Comparison of ENCODE assay signal across 11 cellular contexts in the genomic region with DNA sequence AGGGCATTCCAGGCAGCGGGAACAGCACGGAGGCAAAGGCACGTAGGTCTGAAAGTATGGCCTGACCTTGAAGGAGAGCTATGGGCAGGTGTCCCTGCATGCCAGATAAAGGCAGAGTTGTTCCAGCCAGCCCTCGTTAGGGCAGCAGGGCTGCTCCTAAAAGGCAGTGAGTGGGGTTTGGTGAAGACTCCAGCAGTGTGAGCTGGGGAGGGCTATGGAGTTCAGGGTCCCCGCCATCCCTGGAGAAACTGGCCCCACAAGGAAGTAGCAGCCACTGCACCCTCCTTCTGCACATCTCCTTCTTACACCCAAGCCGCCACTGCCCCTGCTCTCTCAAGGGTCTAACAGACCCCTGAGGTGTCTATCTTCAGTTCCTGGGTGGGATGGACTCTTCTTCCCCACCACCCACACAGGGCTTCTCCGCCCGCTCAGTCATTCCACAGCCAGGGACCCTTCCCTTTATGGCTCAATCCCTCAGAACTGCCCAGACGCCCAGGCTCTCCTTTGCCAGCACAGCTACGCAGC. TPM values are rescaled to one million over a fixed set of nuclear protein-coding genes. Genes with fewer than 3 reads are reported as not detected.
A peak's percentile ranks its signal among the peaks of the same experiment; 100 is the strongest.
DNase-seq lines count a peak whose midpoint lies in the region; ATAC-seq and TF ChIP-seq lines count a peak whose summit lies in the region.
"Had no signal": no experiment of that assay in that cellular context is flagged by ENCODE, and none has a peak within 500 bp of the region (broad histone marks: within the 10 kb centered on the region; RNA-seq: fewer than 3 reads in every experiment).

No MANE protein-coding gene starts in this region.

- no peak for ATAC-seq in GM19023 (IDR thresholded peaks at IDR 0.05; ENCODE audit: unreplicated experiment)

- no peaks in the 10 kb centered on the region for H3K27me3 ChIP-seq in CD8-positive, alpha-beta memory T cell (ENCODE audit: insufficient read depth, low read length, poor library complexity, severe bottlenecking)
- H3K27me3 ChIP-seq in Peyer's patch (no peaks in the 10 kb centered on the region), esophagus (ENCODE audit: control insufficient read depth in 1 of 2, insufficient read depth in 2 of 2, low read length in 2 of 2) (no peaks in the 10 kb centered on the region), osteoblast (ENCODE audit: insufficient read depth, low read length) (no peaks in the 10 kb centered on the region)

- TF ChIP-seq CTCF in Peyer's patch (IDR thresholded peaks at IDR 0.05): no peak
- no peak for TF ChIP-seq CTCF in osteoblast (IDR thresholded peaks at IDR 0.05; ENCODE audit: extremely low read depth, low read depth, low read length)

- H3K27me3 Mint-ChIP-seq in CD8-positive, alpha-beta memory T cell: peaks cover 0 to 7% of the 10 kb centered on the region in 2 donors

- peaks cover 74% of the 10 kb centered on the region for H3K4me1 ChIP-seq in CD8-positive, alpha-beta memory T cell (ENCODE audit: insufficient read depth, low read length)
- H3K4me1 ChIP-seq in Peyer's patch: peaks cover 4 to 66% (median 53%) of the 10 kb centered on the region in 4 donors
- H3K4me1 ChIP-seq in esophagus (ENCODE audit: control insufficient read depth in 2 of 2, insufficient read depth in 2 of 2, low read length in 1 of 2): peaks cover 4 to 12% of the 10 kb centered on the region in 2 donors
- H3K4me1 ChIP-seq in osteoblast (ENCODE audit: insufficient read depth, low read length): peaks cover 53% of the 10 kb centered on the region

- WGBS in esophagus, 2 donors: 52 to 57% methylated on average over 10 of the region's 10 CpGs

- H4K20me1 ChIP-seq in osteoblast (ENCODE audit: insufficient read depth, low read length): no peaks in the 10 kb centered on the region

- H3K27ac ChIP-seq in CD8-positive, alpha-beta memory T cell (ENCODE audit: low read depth, low read length): peak overlapping the region; percentile 96
- H3K27ac ChIP-seq in Peyer's patch: peak overlapping the region; percentile 92 to 97 (median 94)
- H3K27ac ChIP-seq in esophagus (ENCODE audit: low read depth in 2 of 2, low read length in 1 of 2): peak overlapping the region; percentile 88 to 93
- peak overlapping the region; percentile 45 for H3K27ac ChIP-seq in osteoblast (ENCODE audit: low read depth, low read length)

- no peak overlapping the region for H2AFZ ChIP-seq in osteoblast (ENCODE audit: low read length)

- H3K79me2 ChIP-seq in osteoblast (ENCODE audit: insufficient read depth, low read length): peaks cover 44% of the 10 kb centered on the region

- peaks cover 0 to 9% (median 0%) of the 10 kb centered on the region in 5 donors for H3K9me3 Mint-ChIP-seq in CD8-positive, alpha-beta memory T cell

- peak overlapping the region; percentile 80 for H3K4me2 ChIP-seq in osteoblast (ENCODE audit: insufficient read depth, low read length)

- peak overlapping the region; percentile 92 to 99 (median 96) for H3K4me3 Mint-ChIP-seq in CD8-positive, alpha-beta memory T cell

- H3K36me3 Mint-ChIP-seq in CD8-positive, alpha-beta memory T cell: peaks cover 22 to 87% (median 29%) of the 10 kb centered on the region in 3 donors

- POLR2A ChIA-PET in CD8-positive, alpha-beta memory T cell (lab: Charles Lee): interaction anchor here (0.6 to 13.0 kb wide), 9 partner anchors 8 to 47 kb away, joined by 3 to 341 read pairs (median 4); no protein-coding TSS in a partner anchor

- CTCF ChIA-PET in CD8-positive, alpha-beta memory T cell (lab: Charles Lee): interaction anchor here (0.9 to 12.1 kb wide), 13 partner anchors 8 to 542 kb away, joined by 3 to 245 read pairs (median 8); no protein-coding TSS in a partner anchor

- peaks cover 71 to 83% (median 72%) of the 10 kb centered on the region in 3 donors for H3K4me1 Mint-ChIP-seq in CD8-positive, alpha-beta memory T cell

- no peak for DNase-seq in CD8-positive, alpha-beta memory T cell
- peak in 1 of 3 donors; percentile 56 for DNase-seq in Peyer's patch
- DNase-seq in osteoblast (ENCODE audit: insufficient read length, low spot score, missing footprints): no peak
- DNase-seq in putamen (ENCODE audit: low spot score): no peak
- no peak for DNase-seq in NOMO-1 treated with DMSO at 0.1 percent for 48 hours (lab: John Stamatoyannopoulos, UW; ENCODE audit: unreplicated experiment)
- DNase-seq in NCI-H2171 treated with DMSO at 0.1 percent for 48 hours (lab: John Stamatoyannopoulos, UW): no peak
- DNase-seq: amniotic stem cell; NCI-H1930; stimulated activated CD4-positive, alpha-beta T cell treated with anti-CD3 and anti-CD28 coated beads, Interleukin-2, amount 100 ng/mL, for 48 hours had no signal

- peak overlapping the region; percentile 93 to 100 (median 98) for H3K27ac Mint-ChIP-seq in CD8-positive, alpha-beta memory T cell

- peaks cover 11% of the 10 kb centered on the region for H3K36me3 ChIP-seq in CD8-positive, alpha-beta memory T cell (ENCODE audit: insufficient read depth, low read length)
- H3K36me3 ChIP-seq in Peyer's patch: no peaks in the 10 kb centered on the region
- peaks cover 0 to 5% of the 10 kb centered on the region in 2 donors for H3K36me3 ChIP-seq in esophagus (ENCODE audit: control insufficient read depth in 2 of 2, insufficient read depth in 2 of 2, low read length in 1 of 2)
- no peaks in the 10 kb centered on the region for H3K36me3 ChIP-seq in osteoblast (ENCODE audit: insufficient read depth, low read length)

- H3K4me3 ChIP-seq in CD8-positive, alpha-beta memory T cell (ENCODE audit: low read length): peak overlapping the region; percentile 98
- peak overlapping the region; percentile 56 to 80 (median 61) for H3K4me3 ChIP-seq in Peyer's patch
- H3K4me3 ChIP-seq in esophagus (ENCODE audit: low read depth in 1 of 2, low read length in 2 of 2): peak overlapping the region; percentile 32 to 63
- peak overlapping the region; percentile 73 for H3K4me3 ChIP-seq in osteoblast (ENCODE audit: insufficient read depth, low read length)

- TF ChIP-seq POLR2A in Peyer's patch (IDR thresholded peaks at IDR 0.05): no peak

- H3K9me3 ChIP-seq in CD8-positive, alpha-beta memory T cell (ENCODE audit: low read length): no peaks in the 10 kb centered on the region
- H3K9me3 ChIP-seq in Peyer's patch: no peaks in the 10 kb centered on the region
- H3K9me3 ChIP-seq in esophagus (ENCODE audit: control insufficient read depth in 2 of 2, insufficient read depth in 1 of 2, low read depth in 1 of 2, low read length in 1 of 2): no peaks in the 10 kb centered on the region
- H3K9me3 ChIP-seq in osteoblast (ENCODE audit: low read depth, low read length): no peaks in the 10 kb centered on the region

RNA-seq across cellular contexts. Expression of a gene that starts 1.4 kb away (rescaled TPM):
- 100 to 1,000 TPM; 126 TPM for total RNA-seq in CD8-positive, alpha-beta memory T cell
- polyA plus RNA-seq in CD8-positive, alpha-beta memory T cell: 45.6 TPM
- total RNA-seq in Peyer's patch (100 to 1,000 TPM in 1 of 4 donors, 10 to 100 TPM in 3; 41.7 to 174 (median 75.0) TPM), osteoblast (24.8 and 27.9 TPM in 2 replicates)
- 1 to 10 TPM; 5.8 to 8.3 TPM for polyA plus RNA-seq in esophagus

RNA-seq across cellular contexts. Expression of a gene that starts 56.8 kb away (rescaled TPM):
- total RNA-seq in CD8-positive, alpha-beta memory T cell: not detected
- polyA plus RNA-seq in CD8-positive, alpha-beta memory T cell: not detected
- total RNA-seq in Peyer's patch (not detected), osteoblast (not detected in 2 replicates)
- under 1 TPM in 1 of 2 donors, not detected in 1; 0.12 TPM for polyA plus RNA-seq in esophagus

Comparison
In these comparisons a context has a peak if more than half of its experiments do, and no peak if none do; other contexts are left out.
1. H3K27ac ChIP-seq: peak in every context shown above with its lines; median percentile 96 in CD8-positive, alpha-beta memory T cell; 94 in Peyer's patch; 90 in esophagus; 45 in osteoblast.
2. H3K4me3 ChIP-seq: peak in every context shown above with its lines; median percentile 98 in CD8-positive, alpha-beta memory T cell; 73 in osteoblast; 61 in Peyer's patch; 48 in esophagus.